In genomic region chr10:89465196-89465595, GRCh38 we compare ENCODE assay signal across 26 cellular contexts.
"Had no signal": no experiment of that assay in that cellular context is flagged by ENCODE, and none has a peak within 500 bp of the region (broad histone marks: within the 10 kb centered on the region; RNA-seq: fewer than 3 reads in every experiment).

No MANE protein-coding gene starts in this region.

- H3K36me3 ChIP-seq: lower lobe of right lung, pancreas, prostate gland, spleen, suprapubic skin, thoracic aorta, tibial artery, upper lobe of right lung had no signal

- H3K27ac ChIP-seq: lower lobe of right lung, pancreas, prostate gland, spleen, suprapubic skin, thoracic aorta, tibial artery, upper lobe of right lung had no signal

- H3K27ac Mint-ChIP-seq: naive thymus-derived CD8-positive, alpha-beta T cell; stimulated activated effector memory CD8-positive, alpha-beta T cell treated with anti-CD3 and anti-CD28 coated beads, Interleukin-12 subunit alpha, Interleukin-12 subunit beta, amount 100 ng/mL, for 72 hours; stimulated activated naive CD8-positive, alpha-beta T cell treated with anti-CD3 and anti-CD28 coated beads, Interleukin-15, Interleukin-2, amounts not matched to agents 100 ng/mL and 50 ng/mL, for 24 hours had no signal

- H3K9me3 ChIP-seq: lower lobe of right lung, pancreas, prostate gland, spleen, suprapubic skin, thoracic aorta, tibial artery, upper lobe of right lung had no signal

- H3K4me1 Mint-ChIP-seq: naive thymus-derived CD8-positive, alpha-beta T cell; neural crest cell had no signal

- H3K4me3 Mint-ChIP-seq: naive thymus-derived CD8-positive, alpha-beta T cell; nephron; neural crest cell; stimulated activated effector memory CD8-positive, alpha-beta T cell treated with anti-CD3 and anti-CD28 coated beads, Interleukin-12 subunit alpha, Interleukin-12 subunit beta, amount 100 ng/mL, for 72 hours; stimulated activated naive CD8-positive, alpha-beta T cell treated with anti-CD3 and anti-CD28 coated beads, Interleukin-15, Interleukin-2, amounts not matched to agents 100 ng/mL and 50 ng/mL, for 24 hours had no signal

- DNase-seq: islet precursor cell; lower lobe of right lung; mammary epithelial cell; mesenchymal stem cell; naive thymus-derived CD8-positive, alpha-beta T cell; nucleus accumbens; pancreas; posterior cingulate gyrus; retina; right cardiac atrium; small intestine; spleen; stimulated activated CD4-positive, alpha-beta T cell treated with anti-CD3 and anti-CD28 coated beads, Interleukin-4, amount 100 ng/mL, for 24 hours; stimulated activated naive CD4-positive, alpha-beta T cell; tibial artery; upper lobe of right lung had no signal

- FAIRE-seq: pancreas, small intestine, urothelium cell line had no signal

- H3K9me3 Mint-ChIP-seq: naive thymus-derived CD8-positive, alpha-beta T cell; nephron; neural crest cell; stimulated activated effector memory CD8-positive, alpha-beta T cell treated with anti-CD3 and anti-CD28 coated beads, Interleukin-12 subunit alpha, Interleukin-12 subunit beta, amount 100 ng/mL, for 72 hours; stimulated activated naive CD8-positive, alpha-beta T cell treated with anti-CD3 and anti-CD28 coated beads, Interleukin-15, Interleukin-2, amounts not matched to agents 100 ng/mL and 50 ng/mL, for 24 hours had no signal

- H3K27me3 ChIP-seq: pancreas, spleen, suprapubic skin, tibial artery, upper lobe of right lung had no signal

- H3K4me1 ChIP-seq: prostate gland had no signal

- H3K4me3 ChIP-seq: lower lobe of right lung, pancreas, prostate gland, spleen, suprapubic skin, thoracic aorta, tibial artery, upper lobe of right lung had no signal

- H3K36me3 Mint-ChIP-seq: naive thymus-derived CD8-positive, alpha-beta T cell; stimulated activated effector memory CD8-positive, alpha-beta T cell treated with anti-CD3 and anti-CD28 coated beads, Interleukin-12 subunit alpha, Interleukin-12 subunit beta, amount 100 ng/mL, for 72 hours had no signal

- ATAC-seq: left lobe of liver; lower lobe of right lung; naive thymus-derived CD8-positive, alpha-beta T cell; pancreas; right cardiac atrium; sciatic nerve; stimulated activated effector memory CD8-positive, alpha-beta T cell treated with anti-CD3 and anti-CD28 coated beads, Interleukin-12 subunit alpha, Interleukin-12 subunit beta, amount 100 ng/mL, for 72 hours; upper lobe of right lung had no signal
